Comparison of ENCODE assay signal across 20 cellular contexts in genomic region chr1:212309967-212310366, GRCh38. TPM values are rescaled to one million over a fixed set of nuclear protein-coding genes. Genes with fewer than 3 reads are reported as not detected.
DNase-seq lines count a peak whose midpoint lies in the region; ATAC-seq, FAIRE-seq and TF ChIP-seq lines count a peak whose summit lies in the region.
"Had no signal": no experiment of that assay in that cellular context is flagged by ENCODE, and none has a peak within 500 bp of the region (broad histone marks: within the 10 kb centered on the region; RNA-seq: fewer than 3 reads in every experiment).

No MANE protein-coding gene starts in this region.

- H3K36me3 Mint-ChIP-seq in CD4-positive, alpha-beta memory T cell = peaks cover 59 to 60% of the 10 kb centered on the region in 2 donors
- peaks cover 6 to 53% (median 45%) of the 10 kb centered on the region in 3 donors for H3K36me3 Mint-ChIP-seq in naive thymus-derived CD8-positive, alpha-beta T cell

- H3K27me3 Mint-ChIP-seq in CD4-positive, alpha-beta memory T cell = no peaks in the 10 kb centered on the region
- no peaks in the 10 kb centered on the region for H3K27me3 Mint-ChIP-seq in naive thymus-derived CD8-positive, alpha-beta T cell
- H3K27me3 Mint-ChIP-seq: activated naive CD8-positive, alpha-beta T cell treated with anti-CD3 and anti-CD28 coated beads for 36 hours; brain had no signal

- H2BK120ac ChIP-seq in H1 (replicated peaks; ENCODE audit: low read depth, low read length) (no peak overlapping the region), trophoblast cell (ENCODE audit: insufficient read depth, low read length, poor library complexity) (no peak overlapping the region)

- no peak overlapping the region for H2BK15ac ChIP-seq in H1 (ENCODE audit: low read length)

- H3K9me3 Mint-ChIP-seq in CD4-positive, alpha-beta memory T cell = peaks cover 0 to 4% (median 0%) of the 10 kb centered on the region in 8 donors
- H3K9me3 Mint-ChIP-seq in naive thymus-derived CD8-positive, alpha-beta T cell = peaks cover 0 to 15% (median 5%) of the 10 kb centered on the region in 9 donors

- no peak overlapping the region for H3K56ac ChIP-seq in H1 (replicated peaks; ENCODE audit: insufficient read length, low read depth, low read length)

- TF ChIP-seq RAD21 in H1 (IDR thresholded peaks at IDR 0.05 in 1 of 2, conservative IDR thresholded peaks at IDR 0.05 in 1 of 2; ENCODE audit: low read depth in 2 of 2, low read length in 2 of 2) = no peak

- H4K5ac ChIP-seq in H1 (ENCODE audit: insufficient read length, low read depth, low read length) = no peak overlapping the region

- TF ChIP-seq EP300 in H1 (IDR thresholded peaks at IDR 0.05; ENCODE audit: borderline replicate concordance in 1 of 2, low read depth in 2 of 2, low read length in 2 of 2) = no peak

- no peak for DNase-seq in CD4-positive, alpha-beta memory T cell
- DNase-seq in H1 (ENCODE audit: low read depth in 1 of 2, low spot score in 2 of 2) = no peak
- no peak for DNase-seq in trophoblast cell
- DNase-seq in DMS53 treated with DMSO at 0.1 percent for 48 hours (lab: John Stamatoyannopoulos, UW; ENCODE audit: unreplicated experiment) = no peak
- DNase-seq in mucosa of descending colon = no peak
- DNase-seq in naive thymus-derived CD8-positive, alpha-beta T cell = no peak
- DNase-seq: activated naive CD8-positive, alpha-beta T cell treated with anti-CD3 and anti-CD28 coated beads for 36 hours; activated T-cell treated with anti-CD3 and anti-CD28 coated beads, Interleukin-2, amount 50 U/mL, for 1 hour; glutamatergic neuron; GOT3; NCI-H1105 treated with DMSO at 0.1 percent for 48 hours; NCI-H2171; right cardiac atrium; stimulated activated CD4-positive, alpha-beta T cell treated with anti-CD3 and anti-CD28 coated beads, Interleukin-2, amount 100 ng/mL, for 24 hours had no signal

- TF ChIP-seq CTCF in H1 (IDR thresholded peaks at IDR 0.05; ENCODE audit: control extremely low read depth in 1 of 3, insufficient read depth in 1 of 3, low read depth in 1 of 3, low read length in 3 of 3) (no peak), mucosa of descending colon (IDR thresholded peaks at IDR 0.05) (no peak)

- no peaks in the 10 kb centered on the region for H3K9me3 ChIP-seq in CD4-positive, alpha-beta memory T cell (ENCODE audit: control insufficient read depth in 1 of 2, low read length in 2 of 2)
- no peaks in the 10 kb centered on the region for H3K9me3 ChIP-seq in HUES48 (ENCODE audit: control insufficient read depth, insufficient read depth, low read length)
- peaks cover 0 to 2% of the 10 kb centered on the region in 2 experiments; a peak in 1 of 4 replicates for H3K9me3 ChIP-seq in H1 (ENCODE audit: insufficient read depth in 2 of 2, low read depth in 1 of 2, low read length in 1 of 2)
- H3K9me3 ChIP-seq in trophoblast cell (ENCODE audit: insufficient read depth, low read depth, low read length) = no peaks in the 10 kb centered on the region
- H3K9me3 ChIP-seq in mucosa of descending colon = no peaks in the 10 kb centered on the region

- POLR2A ChIA-PET in CD4-positive, alpha-beta memory T cell (lab: Charles Lee; ENCODE audit: partially characterized antibody) = no interaction called here
- POLR2A ChIA-PET in H1 (lab: Charles Lee; ENCODE audit: partially characterized antibody) = interaction anchor here (1.7 to 3.9 kb wide), 2 partner anchors 23 to 26 kb away, joined by 5 to 17 read pairs; partner anchors contain the start of gene PPP2R5A
- POLR2A ChIA-PET in naive thymus-derived CD8-positive, alpha-beta T cell (lab: Charles Lee) = interaction anchor here (1.1 kb wide), 1 partner anchor 9 kb away, joined by 5 read pairs; no protein-coding TSS in a partner anchor

- no peak overlapping the region for H3K9ac ChIP-seq in HUES48 (ENCODE audit: low read depth, low read length)
- H3K9ac ChIP-seq in H1 (replicated peaks in 1 of 4; ENCODE audit: extremely low read depth in 1 of 4, low read depth in 3 of 4, low read length in 3 of 4) = no peak overlapping the region
- no peak overlapping the region for H3K9ac ChIP-seq in trophoblast cell (ENCODE audit: low read length)

- no peak for ATAC-seq in HG03460 (IDR thresholded peaks at IDR 0.05; ENCODE audit: unreplicated experiment)
- no peak for ATAC-seq in mucosa of descending colon
- ATAC-seq in naive thymus-derived CD8-positive, alpha-beta T cell = no peak
- ATAC-seq: right cardiac atrium had no signal

- H3K18ac ChIP-seq in H1 (ENCODE audit: extremely low read depth, low read length) (no peak overlapping the region), trophoblast cell (ENCODE audit: low read length) (no peak overlapping the region)

- H3K4me1 Mint-ChIP-seq in CD4-positive, alpha-beta memory T cell = peaks cover 32 to 67% (median 53%) of the 10 kb centered on the region in 4 donors
- peaks cover 24 to 68% (median 51%) of the 10 kb centered on the region in 4 donors for H3K4me1 Mint-ChIP-seq in naive thymus-derived CD8-positive, alpha-beta T cell
- H3K4me1 Mint-ChIP-seq: brain had no signal

- H3K4me3 Mint-ChIP-seq in CD4-positive, alpha-beta memory T cell = peak overlapping the region in 1 of 8 donors; percentile 4
- no peak overlapping the region for H3K4me3 Mint-ChIP-seq in naive thymus-derived CD8-positive, alpha-beta T cell
- H3K4me3 Mint-ChIP-seq: activated naive CD8-positive, alpha-beta T cell treated with anti-CD3 and anti-CD28 coated beads for 36 hours; brain; nephron had no signal

- no peak for FAIRE-seq in H1 (lab: Jason Lieb, UNC)

- H2AK5ac ChIP-seq in H1 (ENCODE audit: low read depth, low read length) (no peak overlapping the region), trophoblast cell (ENCODE audit: low read length) (no peak overlapping the region)

- TF ChIP-seq POLR2A in H1 (IDR thresholded peaks at IDR 0.05; ENCODE audit: control extremely low read depth in 1 of 2, low read depth in 2 of 2, low read length in 2 of 2) = no peak

- H3K4me1 ChIP-seq in CD4-positive, alpha-beta memory T cell (ENCODE audit: insufficient read depth, low read length) = peaks cover 31% of the 10 kb centered on the region
- H3K4me1 ChIP-seq in HUES48 (ENCODE audit: control insufficient read depth, insufficient read depth, low read length) (peaks cover 19% of the 10 kb centered on the region), H1 (replicated peaks in 1 of 4; ENCODE audit: control insufficient read depth in 3 of 4, insufficient read depth in 4 of 4, low read length in 3 of 4) (peaks cover 2 to 8% (median 3%) of the 10 kb centered on the region in 4 experiments; a peak in 3 of 7 replicates), trophoblast cell (ENCODE audit: control insufficient read depth in 1 of 2, insufficient read depth in 2 of 2, low read length in 2 of 2) (no peaks in the 10 kb centered on the region), mucosa of descending colon (ENCODE audit: low read depth) (no peaks in the 10 kb centered on the region)

- H3K27me3 ChIP-seq in CD4-positive, alpha-beta memory T cell (ENCODE audit: insufficient read depth, low read length) = no peaks in the 10 kb centered on the region
- no peaks in the 10 kb centered on the region for H3K27me3 ChIP-seq in HUES48 (ENCODE audit: control insufficient read depth, insufficient read depth, low read length)
- H3K27me3 ChIP-seq in H1 (replicated peaks in 1 of 4; ENCODE audit: control insufficient read depth in 3 of 4, extremely low read depth in 1 of 4, insufficient read depth in 3 of 4, low read length in 3 of 4) = no peaks in the 10 kb centered on the region
- no peaks in the 10 kb centered on the region for H3K27me3 ChIP-seq in trophoblast cell (ENCODE audit: insufficient read depth, low read length)
- H3K27me3 ChIP-seq: esophagus muscularis mucosa had no signal

- no peak overlapping the region for H4K12ac ChIP-seq in trophoblast cell (ENCODE audit: low read depth, low read length)

- CTCF ChIA-PET in CD4-positive, alpha-beta memory T cell (lab: Charles Lee; ENCODE audit: partially characterized antibody) = interaction anchor here (0.7 to 2.1 kb wide), 3 partner anchors 56 to 240 kb away, joined by 3 to 8 read pairs (median 3); no protein-coding TSS in a partner anchor
- CTCF ChIA-PET in H1 (lab: Charles Lee; ENCODE audit: partially characterized antibody) = interaction anchor here (1.1 to 4.5 kb wide), 6 partner anchors 19 to 239 kb away, joined by 3 to 27 read pairs (median 6); no protein-coding TSS in a partner anchor

- peak overlapping the region in 4 of 7 donors; percentile 7 to 37 (median 28) for H3K27ac Mint-ChIP-seq in CD4-positive, alpha-beta memory T cell
- peak overlapping the region in 4 of 10 donors; percentile 28 to 73 (median 42) for H3K27ac Mint-ChIP-seq in naive thymus-derived CD8-positive, alpha-beta T cell
- H3K27ac Mint-ChIP-seq: activated naive CD8-positive, alpha-beta T cell treated with anti-CD3 and anti-CD28 coated beads for 36 hours; brain; nephron had no signal

- H2BK5ac ChIP-seq in H1 (ENCODE audit: low read depth, low read length) (no peak overlapping the region), trophoblast cell (ENCODE audit: low read depth, low read length, poor library complexity) (no peak overlapping the region)

- H3K14ac ChIP-seq in H1 (ENCODE audit: insufficient read length) (no peak overlapping the region), trophoblast cell (ENCODE audit: low read length) (no peak overlapping the region)

- peaks cover 0 to 1% of the 10 kb centered on the region in 2 experiments for H4K20me1 ChIP-seq in H1 (replicated peaks in 1 of 2; ENCODE audit: control insufficient read depth in 1 of 2, insufficient read depth in 2 of 2, low read length in 2 of 2)

- no peak overlapping the region for H2BK12ac ChIP-seq in H1 (ENCODE audit: low read depth, low read length)
- H2BK12ac ChIP-seq in trophoblast cell (ENCODE audit: low read length) = no peak overlapping the region

- H4K91ac ChIP-seq in H1 (replicated peaks; ENCODE audit: insufficient read length, low read length) (no peak overlapping the region), trophoblast cell (ENCODE audit: low read depth, low read length) (no peak overlapping the region)

- H4K8ac ChIP-seq in H1 (ENCODE audit: extremely low read depth, insufficient read depth, low read length) (no peak overlapping the region), trophoblast cell (ENCODE audit: low read depth, low read length) (no peak overlapping the region)

- H3K79me1 ChIP-seq in H1 (ENCODE audit: low read depth, low read length) (no peaks in the 10 kb centered on the region), trophoblast cell (ENCODE audit: low read length) (peaks cover 2% of the 10 kb centered on the region)

- H3K23me2 ChIP-seq in H1 (ENCODE audit: low read depth, low read length) = no peaks in the 10 kb centered on the region

- intact Hi-C loops in CD4-positive, alpha-beta memory T cell (cut with micrococcal nuclease) = no loop called here
- intact Hi-C loops in mucosa of descending colon (cut with DNase I, micrococcal nuclease) = loop anchor here in 1 of 2 donors (10.0 kb wide), 1 partner anchor 245 kb away; no protein-coding TSS in a partner anchor

- H2BK20ac ChIP-seq in H1 (ENCODE audit: low read length) = no peak overlapping the region

- H3K4ac ChIP-seq in H1 (replicated peaks; ENCODE audit: insufficient read length, low read depth, low read length) (no peak overlapping the region), trophoblast cell (ENCODE audit: low read depth, low read length) (no peak overlapping the region)

- H2AFZ ChIP-seq in H1 (ENCODE audit: low read length) (no peak overlapping the region), trophoblast cell (ENCODE audit: insufficient read depth, low read length, poor library complexity) (no peak overlapping the region)

- peaks cover 3% of the 10 kb centered on the region for H3K36me3 ChIP-seq in CD4-positive, alpha-beta memory T cell (ENCODE audit: insufficient read depth, low read length)
- no peaks in the 10 kb centered on the region for H3K36me3 ChIP-seq in HUES48 (ENCODE audit: control insufficient read depth, insufficient read depth, low read length)
- H3K36me3 ChIP-seq in H1 (ENCODE audit: control insufficient read depth in 2 of 4, insufficient read depth in 4 of 4, low read length in 3 of 4) = no peaks in the 10 kb centered on the region
- H3K36me3 ChIP-seq in trophoblast cell (ENCODE audit: control insufficient read depth in 1 of 2, insufficient read depth in 2 of 2, low read length in 2 of 2) = no peaks in the 10 kb centered on the region
- H3K36me3 ChIP-seq in mucosa of descending colon (ENCODE audit: low read depth) = no peaks in the 10 kb centered on the region
- H3K36me3 ChIP-seq: esophagus muscularis mucosa had no signal

- H3K27ac ChIP-seq in CD4-positive, alpha-beta memory T cell (ENCODE audit: low read depth, low read length) = no peak overlapping the region
- H3K27ac ChIP-seq in HUES48 (ENCODE audit: low read depth, low read length) (peak overlapping the region; percentile 83), H1 (ENCODE audit: low read depth, low read length) (no peak overlapping the region), trophoblast cell (ENCODE audit: low read depth, low read length) (no peak overlapping the region)

- H3K4me3 ChIP-seq in CD4-positive, alpha-beta memory T cell (ENCODE audit: low read length in 2 of 2) = no peak overlapping the region
- H3K4me3 ChIP-seq in HUES48 (ENCODE audit: low read depth, low read length) = no peak overlapping the region; the same call in 1 of the 2 replicates
- 0 out of 8 replicates have a peak overlapping the region, but pooled peaks of 1 of the 4 experiments have one; percentile 14 for H3K4me3 ChIP-seq in H1 (ENCODE audit: extremely low read depth in 1 of 4, insufficient read depth in 2 of 4, low read depth in 3 of 4, low read length in 4 of 4)
- no peak overlapping the region for H3K4me3 ChIP-seq in trophoblast cell (ENCODE audit: low read depth, low read length)
- no peak overlapping the region for H3K4me3 ChIP-seq in mucosa of descending colon
- H3K4me3 ChIP-seq: esophagus muscularis mucosa, lung had no signal

- H3K23ac ChIP-seq in H1 (ENCODE audit: insufficient read length) (no peak overlapping the region), trophoblast cell (ENCODE audit: low read length) (peak overlapping the region; percentile 44)

- H3K4me2 ChIP-seq in H1 (ENCODE audit: insufficient read depth in 1 of 2, low read depth in 2 of 2, low read length in 2 of 2) (peak overlapping the region in 1 of 2 experiments; percentile 5; a peak in 2 of 4 replicates), trophoblast cell (ENCODE audit: low read length) (no peak overlapping the region)

- peaks cover 0 to 64% of the 10 kb centered on the region in 2 experiments; a peak in 2 of 4 replicates for H3K79me2 ChIP-seq in H1 (ENCODE audit: control insufficient read depth in 1 of 2, insufficient read depth in 2 of 2, low read length in 2 of 2)
- H3K79me2 ChIP-seq in trophoblast cell (ENCODE audit: control insufficient read depth, insufficient read depth, low read length, poor library complexity) = no peaks in the 10 kb centered on the region

RNA-seq across cellular contexts. Expression of gene PPP2R5A, which starts 24.8 kb away (rescaled TPM):
- total RNA-seq in CD4-positive, alpha-beta memory T cell = 10 to 100 TPM; 53.8 to 55.0 TPM
- polyA plus RNA-seq in CD4-positive, alpha-beta memory T cell = 10 to 100 TPM; 37.9 to 43.0 TPM
- 36.3 and 36.8 TPM in 2 replicates for total RNA-seq in H1 (2021; fragmentation: NEBNext Ultra II Directional; extraction: Animal tissue kit (Norgen Biotek cat#: 25700))
- 11.0 and 14.6 TPM in 2 replicates for polyA plus RNA-seq in H1 (2011; rRNA removed)
- 18.0 TPM for polyA plus RNA-seq in H1 (2011; cell fraction: cytosol; rRNA removed)
- 12.5 TPM for polyA plus RNA-seq in H1 (2011; cell fraction: nucleus; rRNA removed)
- 13.0 to 20.8 TPM (median 15.6 TPM) in 4 replicates for polyA plus RNA-seq in H1 (2012, experiment 1 of 2)
- 5.5 TPM for polyA plus RNA-seq in H1 (2012, experiment 2 of 2)
- polyA plus RNA-seq in H1 (2013, experiment 1 of 2) = 21.1 TPM
- polyA plus RNA-seq in H1 (2013, experiment 2 of 2) = 20.5 TPM
- polyA minus RNA-seq in H1 (2011; rRNA and poly(A)+ RNA removed) = 8.4 and 9.0 TPM in 2 replicates
- 12.6 TPM for polyA minus RNA-seq in H1 (2011; cell fraction: cytosol; rRNA and poly(A)+ RNA removed)
- 17.1 TPM for polyA minus RNA-seq in H1 (2011; cell fraction: nucleus; rRNA and poly(A)+ RNA removed)
- 7.5 and 7.7 TPM in 2 replicates for polyA plus RNA-seq in trophoblast cell (2013)
- total RNA-seq in mucosa of descending colon = 10 to 100 TPM; 56.5 to 63.9 (median 63.3) TPM
- total RNA-seq in naive thymus-derived CD8-positive, alpha-beta T cell = 10 to 100 TPM; 47.7 to 49.6 TPM
- polyA plus RNA-seq in naive thymus-derived CD8-positive, alpha-beta T cell = 10 to 100 TPM; 25.8 to 30.9 (median 27.8) TPM
